ENCODE assay signal across 8 cellular contexts in the genomic region with DNA sequence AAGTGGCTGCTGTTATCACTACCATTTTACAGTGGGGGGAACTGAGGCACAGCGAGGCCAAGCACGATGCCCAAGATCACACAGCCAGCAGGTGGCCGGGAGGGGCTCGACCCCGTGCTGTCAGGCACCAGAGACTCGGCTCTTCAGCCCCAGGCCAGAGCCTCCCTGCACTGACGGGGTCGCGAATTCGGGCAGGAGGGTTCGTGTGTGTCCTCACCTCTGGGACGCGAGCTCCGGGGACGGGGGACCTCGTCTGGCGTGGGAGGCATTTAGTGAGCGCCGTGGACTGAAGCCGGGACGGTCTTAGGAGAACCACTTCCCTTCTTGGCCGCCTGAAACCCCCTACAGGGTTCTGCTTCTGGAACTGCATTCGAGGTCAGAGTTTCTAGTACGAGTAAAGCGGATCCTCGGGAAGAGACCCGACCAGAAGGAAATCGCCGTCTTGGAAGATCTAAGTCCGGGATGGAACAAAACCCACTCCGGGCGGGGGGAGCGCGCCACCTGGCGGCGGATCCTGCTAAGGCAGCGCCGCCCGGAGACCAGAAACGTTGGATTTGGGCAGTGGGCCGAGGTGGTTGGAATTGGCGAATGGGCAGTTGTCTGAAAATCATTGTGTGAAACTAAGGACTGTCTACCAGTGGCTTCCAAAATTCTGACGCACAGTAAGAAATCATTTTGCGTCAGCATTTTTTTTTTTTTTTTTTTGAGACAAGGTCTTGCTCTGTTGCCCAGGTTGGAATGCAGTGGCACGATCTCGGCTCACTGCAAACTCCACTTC. TPM values are rescaled to one million over a fixed set of nuclear protein-coding genes. Genes with fewer than 3 reads are reported as not detected.
DNase-seq lines count a peak whose midpoint lies in the region; TF ChIP-seq lines count a peak whose summit lies in the region.

No MANE protein-coding gene starts in this region.

- peak; percentile 97 for TF ChIP-seq CTCF in SK-N-SH (IDR thresholded peaks at IDR 0.05)
- TF ChIP-seq CTCF in glutamatergic neuron (IDR thresholded peaks at IDR 0.05; ENCODE audit: partially characterized antibody, unreplicated experiment) = peak; percentile 98

- CTCF ChIA-PET in SK-N-SH (lab: Yijun Ruan, JAX) = interaction anchor here (0.6 to 10.8 kb wide), 19 partner anchors 12 to 330 kb away, joined by 3 to 159 read pairs (median 4); partner anchors contain the start of genes CARD8 and ZNF114

- H3K4me1 ChIP-seq in Karpas-422 (ENCODE audit: low read length) = peaks cover 3% of the 10 kb centered on the region; the same call in 1 of the 2 replicates
- H3K4me1 ChIP-seq in SK-N-SH (ENCODE audit: control insufficient read depth in 1 of 2, insufficient read depth in 2 of 2, low read depth in 1 of 2, low read length in 1 of 2) = peaks cover 4% of the 10 kb centered on the region in 2 experiments; a peak in 1 of 4 replicates
- H3K4me1 ChIP-seq in thymus (ENCODE audit: control insufficient read depth, insufficient read depth, low read length) = peaks cover 4% of the 10 kb centered on the region

- no peaks in the 10 kb centered on the region for H4K20me1 ChIP-seq in Karpas-422 (ENCODE audit: insufficient read depth, low read depth, low read length)
- H4K20me1 ChIP-seq in SK-N-SH (ENCODE audit: insufficient read depth) = no peaks in the 10 kb centered on the region

- H3K27me3 Mint-ChIP-seq in activated naive CD4-positive, alpha-beta T cell treated with anti-CD3 and anti-CD28 coated beads, Interleukin-2, amount 50 U/mL, for 24 hours = no peaks in the 10 kb centered on the region
- H3K27me3 Mint-ChIP-seq in glutamatergic neuron (ENCODE audit: unreplicated experiment) = no peaks in the 10 kb centered on the region

- H3K9ac ChIP-seq in Karpas-422 (ENCODE audit: low read length) = no peak overlapping the region
- peak overlapping the region; percentile 3; the same call in 1 of the 2 replicates for H3K9ac ChIP-seq in SK-N-SH

- 0 out of 2 replicates have a peak overlapping the region, but pooled peaks have one; percentile 42 for H2AFZ ChIP-seq in Karpas-422 (ENCODE audit: low read length)
- H2AFZ ChIP-seq in SK-N-SH (ENCODE audit: low read depth) = peak overlapping the region; percentile 82

- peaks cover 10% of the 10 kb centered on the region for H3F3A ChIP-seq in SK-N-SH (replicated peaks; ENCODE audit: insufficient read depth)

- H3K9me3 ChIP-seq in Karpas-422 (ENCODE audit: low read length) (no peaks in the 10 kb centered on the region), SK-N-SH (no peaks in the 10 kb centered on the region), thymus (ENCODE audit: control insufficient read depth) (no peaks in the 10 kb centered on the region)

- H3K9me2 ChIP-seq in Karpas-422 (replicated peaks; ENCODE audit: insufficient read depth, low read length) (no peaks in the 10 kb centered on the region), SK-N-SH (no peaks in the 10 kb centered on the region)

- H3K4me3 Mint-ChIP-seq in activated naive CD4-positive, alpha-beta T cell treated with anti-CD3 and anti-CD28 coated beads, Interleukin-2, amount 50 U/mL, for 24 hours = peak overlapping the region; percentile 81
- H3K4me3 Mint-ChIP-seq in glutamatergic neuron (ENCODE audit: unreplicated experiment) = peak overlapping the region; percentile 83

- WGBS in SK-N-SH (ENCODE audit: low lambda C conversion rate) = 7% methylated on average over 34 of the region's 46 CpGs
- 5% methylated on average over 46 of the region's 46 CpGs for WGBS in thymus

- TF ChIP-seq EP300 in SK-N-SH (IDR thresholded peaks at IDR 0.05; ENCODE audit: borderline replicate concordance in 1 of 2, low read depth in 1 of 2, low read length in 1 of 2) = no peak

- POLR2A ChIA-PET in SK-N-SH (lab: Yijun Ruan, JAX) = no interaction called here

- H3K4me2 ChIP-seq in Karpas-422 (ENCODE audit: low read depth, low read length, poor library complexity, severe bottlenecking) = peak overlapping the region; percentile 43
- H3K4me2 ChIP-seq in SK-N-SH = peak overlapping the region; percentile 86

- H3K79me2 ChIP-seq in Karpas-422 (ENCODE audit: low read length) = no peaks in the 10 kb centered on the region
- no peaks in the 10 kb centered on the region for H3K79me2 ChIP-seq in SK-N-SH (ENCODE audit: insufficient read depth)

- H3K36me3 Mint-ChIP-seq in activated naive CD4-positive, alpha-beta T cell treated with anti-CD3 and anti-CD28 coated beads, Interleukin-2, amount 50 U/mL, for 24 hours = peaks cover 3% of the 10 kb centered on the region
- H3K36me3 Mint-ChIP-seq in glutamatergic neuron (ENCODE audit: unreplicated experiment) = peaks cover 5% of the 10 kb centered on the region

- H3K27ac ChIP-seq in Karpas-422 (ENCODE audit: low read length) = no peak overlapping the region
- peak overlapping the region in 1 of 2 experiments; percentile 39; a peak in 1 of 4 replicates for H3K27ac ChIP-seq in SK-N-SH (ENCODE audit: low read depth in 2 of 2, low read length in 1 of 2)
- no peak overlapping the region for H3K27ac ChIP-seq in thymus (ENCODE audit: low read depth)

- peak; percentile 80 for TF ChIP-seq RAD21 in SK-N-SH (IDR thresholded peaks at IDR 0.05; ENCODE audit: low read length)

- H3K27ac Mint-ChIP-seq in activated naive CD4-positive, alpha-beta T cell treated with anti-CD3 and anti-CD28 coated beads, Interleukin-2, amount 50 U/mL, for 24 hours = peak overlapping the region; percentile 12
- H3K27ac Mint-ChIP-seq in glutamatergic neuron (ENCODE audit: unreplicated experiment) = no peak overlapping the region

- H3K36me3 ChIP-seq in Karpas-422 (ENCODE audit: insufficient read depth, low read length) (no peaks in the 10 kb centered on the region), SK-N-SH (replicated peaks in 1 of 2; ENCODE audit: control insufficient read depth in 1 of 2, insufficient read depth in 2 of 2, low read length in 1 of 2) (peaks cover 0 to 2% of the 10 kb centered on the region in 2 experiments), thymus (ENCODE audit: control insufficient read depth, insufficient read depth) (no peaks in the 10 kb centered on the region)

- DNase-seq in DMS114 treated with DMSO at 0.1 percent for 48 hours (lab: John Stamatoyannopoulos, UW; ENCODE audit: unreplicated experiment) (peak; percentile 51), Karpas-422 (peak; percentile 74), SK-N-SH (peak; percentile 86), glutamatergic neuron (peak; percentile 84), nucleus accumbens (lab: John Stamatoyannopoulos, UW) (peak in 46 of 56 donors; percentile 4 to 83 (median 42)), NCI-H1048 (lab: John Stamatoyannopoulos, UW) (no peak)

- H3K4me3 ChIP-seq in Karpas-422 (ENCODE audit: low read length) (no peak overlapping the region), SK-N-SH (ENCODE audit: low read depth in 2 of 2, low read length in 1 of 2) (peak overlapping the region; percentile 48 to 61), thymus (ENCODE audit: low read length) (peak overlapping the region; percentile 53)

- H3K9me3 Mint-ChIP-seq in activated naive CD4-positive, alpha-beta T cell treated with anti-CD3 and anti-CD28 coated beads, Interleukin-2, amount 50 U/mL, for 24 hours = peaks cover 7% of the 10 kb centered on the region
- peaks cover 3% of the 10 kb centered on the region for H3K9me3 Mint-ChIP-seq in glutamatergic neuron (ENCODE audit: unreplicated experiment)

- peaks cover 8% of the 10 kb centered on the region for H3K4me1 Mint-ChIP-seq in activated naive CD4-positive, alpha-beta T cell treated with anti-CD3 and anti-CD28 coated beads, Interleukin-2, amount 50 U/mL, for 24 hours
- no peaks in the 10 kb centered on the region for H3K4me1 Mint-ChIP-seq in glutamatergic neuron (ENCODE audit: low read depth, unreplicated experiment)

- H3K27me3 ChIP-seq in Karpas-422 (ENCODE audit: low read length) (no peaks in the 10 kb centered on the region), SK-N-SH (ENCODE audit: insufficient read depth) (no peaks in the 10 kb centered on the region), thymus (ENCODE audit: control insufficient read depth, insufficient read depth) (no peaks in the 10 kb centered on the region)

TF ChIP-seq in SK-N-SH, 30 proteins besides CTCF, POLR2A, EP300 and RAD21:
- peak; percentile 32; the same call in 1 of the 2 replicates for TF ChIP-seq MAX (IDR thresholded peaks at IDR 0.05; ENCODE audit: low read depth)
- TF ChIP-seq GATA2 (CRISPR knock-in tag; IDR thresholded peaks at IDR 0.05) = no peak
- TF ChIP-seq SMC3 (IDR thresholded peaks at IDR 0.05; ENCODE audit: low read depth, low read length) = peak; percentile 93
- TF ChIP-seq FOSL2 (IDR thresholded peaks at IDR 0.05; ENCODE audit: borderline replicate concordance, low read depth) = no peak

RNA-seq across cellular contexts. Expression of gene ZNF114, which starts 21.2 kb away (rescaled TPM):
- total RNA-seq in Karpas-422 (2014; rRNA removed; shearing (Covaris generic); ENCODE audit: low replicate concordance) = not detected in 2 replicates
- polyA plus RNA-seq in SK-N-SH (2012; rRNA removed) (0.47 and 0.61 TPM in 2 replicates), thymus (0.57 TPM)
- 0.50 and 0.60 TPM in 2 replicates for polyA plus RNA-seq in SK-N-SH (2012; cell fraction: cytosol; rRNA removed)
- 0.59 and 0.88 TPM in 2 replicates for polyA plus RNA-seq in SK-N-SH (2012; cell fraction: nucleus; rRNA removed)
- total RNA-seq in glutamatergic neuron (ENCODE audit: unreplicated experiment) = 3.7 TPM

RNA-seq across cellular contexts. Expression of gene EMP3, which starts 34.2 kb away (rescaled TPM):
- 64.7 and 77.3 TPM in 2 replicates for total RNA-seq in Karpas-422 (2014; rRNA removed; shearing (Covaris generic); ENCODE audit: low replicate concordance)
- polyA plus RNA-seq in SK-N-SH (2012; rRNA removed) = 263 and 277 TPM in 2 replicates
- polyA plus RNA-seq in SK-N-SH (2012; cell fraction: cytosol; rRNA removed) = 125 and 190 TPM in 2 replicates
- 110 and 159 TPM in 2 replicates for polyA plus RNA-seq in SK-N-SH (2012; cell fraction: nucleus; rRNA removed)
- total RNA-seq in glutamatergic neuron (ENCODE audit: unreplicated experiment) = 6.5 TPM
- 94.3 TPM for polyA plus RNA-seq in thymus

RNA-seq across cellular contexts. Expression of gene CARD8, which starts 35.4 kb away (rescaled TPM):
- total RNA-seq in Karpas-422 (2014; rRNA removed; shearing (Covaris generic); ENCODE audit: low replicate concordance) = 72.3 and 137 TPM in 2 replicates
- polyA plus RNA-seq in SK-N-SH (2012; rRNA removed) (16.4 and 21.7 TPM in 2 replicates), thymus (66.4 TPM)
- polyA plus RNA-seq in SK-N-SH (2012; cell fraction: cytosol; rRNA removed) = 14.0 and 16.6 TPM in 2 replicates
- polyA plus RNA-seq in SK-N-SH (2012; cell fraction: nucleus; rRNA removed) = 63.6 and 66.5 TPM in 2 replicates
- total RNA-seq in glutamatergic neuron (ENCODE audit: unreplicated experiment) = 41.9 TPM
